ENCODE assay signal across 9 cellular contexts in the genomic region with DNA sequence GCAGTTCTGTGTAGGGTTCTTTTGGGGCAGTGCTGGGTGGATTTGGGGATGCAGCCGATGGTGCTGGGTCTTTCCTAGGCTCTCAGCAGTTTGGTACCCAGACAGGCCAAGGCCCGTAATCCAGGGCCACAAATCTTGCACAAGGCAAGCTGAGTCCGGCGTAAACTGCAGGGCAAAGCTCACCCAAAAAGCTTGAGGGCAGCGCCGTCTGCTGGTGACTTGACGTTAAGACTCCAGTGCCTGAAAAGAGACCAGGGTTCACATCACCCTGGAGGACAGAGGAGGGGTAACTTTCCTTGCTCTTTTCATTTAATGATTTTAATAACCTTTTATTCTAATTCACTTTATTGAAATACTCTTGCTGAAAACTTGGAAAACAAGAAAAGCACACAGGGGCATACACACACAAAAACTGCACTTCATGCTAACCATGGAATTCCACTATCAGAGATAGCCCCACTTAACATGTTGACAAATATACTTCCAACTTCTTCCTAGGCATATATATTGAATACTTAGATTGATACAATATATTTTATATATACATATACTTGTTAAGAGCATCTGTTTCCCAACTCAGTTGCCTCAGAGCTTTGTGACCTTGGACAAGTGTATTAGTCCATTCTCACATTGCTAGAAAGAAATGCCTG. TPM values are rescaled to one million over a fixed set of nuclear protein-coding genes. Genes with fewer than 3 reads are reported as not detected.
A peak's percentile ranks its signal among the peaks of the same experiment; 100 is the strongest.
DNase-seq lines count a peak whose midpoint lies in the region; ATAC-seq and TF ChIP-seq lines count a peak whose summit lies in the region.
"Had no signal": no experiment of that assay in that cellular context is flagged by ENCODE, and none has a peak within 500 bp of the region (broad histone marks: within the 10 kb centered on the region; RNA-seq: fewer than 3 reads in every experiment).

No MANE protein-coding gene starts in this region.

- H3K27ac Mint-ChIP-seq in Calu3 (ENCODE audit: unreplicated experiment), result no peak overlapping the region

- ATAC-seq in HG02852 (IDR thresholded peaks at IDR 0.05; ENCODE audit: unreplicated experiment), result peak; percentile 51
- ATAC-seq in GM19324 (IDR thresholded peaks at IDR 0.05; ENCODE audit: low FRiP score, unreplicated experiment), result no peak

- no peak overlapping the region for H3K4me3 Mint-ChIP-seq in Calu3 (ENCODE audit: low read depth, unreplicated experiment)

- no peaks in the 10 kb centered on the region for H3K36me3 Mint-ChIP-seq in Calu3 (ENCODE audit: insufficient read depth, unreplicated experiment)

- CTCF ChIA-PET in Calu3 (lab: Charles Lee), result interaction anchor here (0.8 to 1.6 kb wide), 5 partner anchors 157 to 685 kb away, joined by 3 to 8 read pairs (median 4); no protein-coding TSS in a partner anchor

- H3K27me3 Mint-ChIP-seq in Calu3 (ENCODE audit: unreplicated experiment), result peaks cover 85% of the 10 kb centered on the region

- peaks cover 6% of the 10 kb centered on the region for H3K4me1 Mint-ChIP-seq in Calu3 (ENCODE audit: low read depth, unreplicated experiment)

- no peaks in the 10 kb centered on the region for H3K9me3 Mint-ChIP-seq in Calu3 (ENCODE audit: low read depth, unreplicated experiment)

- no TSS peak for BruUV-seq in Calu3 (replicated peaks; lab: Mats Ljungman, UMichigan)

- DNase-seq in Calu3 (peak; percentile 77), NCI-H446 (lab: John Stamatoyannopoulos, UW) (peak; percentile 47 to 76), cerebellum (ENCODE audit: low spot score) (peak; percentile 74), kidney glomerular epithelial cell (lab: John Stamatoyannopoulos, UW) (peak; percentile 62)
- DNase-seq in activated CD4-positive, alpha-beta T cell treated with anti-CD3 and anti-CD28 coated beads for 1 hour, result peak; percentile 43
- DNase-seq in stimulated activated CD4-positive, alpha-beta T cell treated with anti-CD3 and anti-CD28 coated beads, Interleukin-2, amount 100 ng/mL, for 24 hours, result peak; percentile 75 to 83

- intact Hi-C loops in Calu3 (cut with micrococcal nuclease; ENCODE audit: unreplicated experiment), result loop anchor here (1.0 to 10.0 kb wide), 4 partner anchors 100 to 685 kb away; no protein-coding TSS in a partner anchor

- TF ChIP-seq CTCF in Calu3 (IDR thresholded peaks at IDR 0.05; ENCODE audit: unreplicated experiment), result peak; percentile 88

RNA-seq across cellular contexts. Expression of a gene that starts 38.9 kb away (rescaled TPM):
- total RNA-seq in Calu3 (2022), result not detected in 2 replicates
- total RNA-seq in cerebellum, result 3.0 TPM
- total RNA-seq: T-helper 1 cell treated with Interleukin-12 subunit alpha and Interleukin-12 subunit beta and Interleukin-4 antibody, amounts not matched to agents 30 ng/mL and 1 ng/mL, for 36 hours had no signal

RNA-seq across cellular contexts. Expression of a gene that starts 59.5 kb away (rescaled TPM):
- total RNA-seq in Calu3 (2022), result 26.7 and 28.2 TPM in 2 replicates
- 81.7 TPM for total RNA-seq in cerebellum
